ENCODE assay signal across 1 cellular context in the genomic region with DNA sequence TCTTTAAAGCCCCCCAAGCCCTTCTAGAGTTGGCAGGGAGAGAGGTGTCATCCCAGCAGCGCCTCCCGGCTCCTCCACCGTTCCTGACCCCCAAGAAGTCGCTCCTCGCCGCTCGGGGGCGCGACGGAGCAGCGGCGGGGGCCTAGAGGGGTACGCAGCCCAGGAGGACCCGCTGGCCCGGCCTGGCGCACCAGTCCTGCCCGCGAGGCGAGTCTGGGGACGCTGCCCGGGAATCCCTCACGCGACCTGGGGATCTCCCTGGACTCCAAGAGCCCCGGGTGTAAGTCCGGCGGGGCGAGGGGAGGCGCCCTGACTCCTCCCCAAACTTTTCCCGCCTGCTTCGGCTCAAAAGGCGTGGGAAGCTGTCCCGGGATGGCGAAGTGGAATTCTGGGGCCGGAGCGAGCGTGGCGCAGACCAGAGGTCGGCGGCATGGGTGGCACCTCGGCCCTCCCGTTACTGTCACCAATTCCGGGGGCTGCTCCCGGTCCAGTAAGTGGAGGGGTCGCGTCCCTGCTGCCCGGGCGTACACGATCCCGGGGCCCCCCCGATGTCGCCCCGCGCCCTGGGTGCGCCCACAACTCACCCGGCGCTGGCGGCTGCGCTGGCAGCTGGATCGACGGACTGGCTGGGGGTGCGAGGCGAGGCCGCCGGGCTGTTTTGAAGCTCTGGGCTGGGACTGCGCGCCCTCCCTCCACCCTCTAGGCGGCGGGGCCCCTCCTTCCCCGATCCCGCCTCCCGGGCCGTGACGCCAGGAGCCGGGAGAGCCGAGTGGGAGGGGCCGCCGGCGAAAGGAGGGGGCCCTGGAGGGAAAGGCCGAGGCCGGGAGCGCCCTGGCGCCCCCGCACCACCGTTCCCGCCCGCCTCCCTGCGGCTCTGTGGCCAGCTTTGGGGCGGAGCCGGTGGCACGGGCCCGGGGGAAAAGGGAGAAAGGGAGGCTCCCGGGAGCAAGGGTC.
TF ChIP-seq lines count a peak whose summit lies in the region.

A gene with protein sequence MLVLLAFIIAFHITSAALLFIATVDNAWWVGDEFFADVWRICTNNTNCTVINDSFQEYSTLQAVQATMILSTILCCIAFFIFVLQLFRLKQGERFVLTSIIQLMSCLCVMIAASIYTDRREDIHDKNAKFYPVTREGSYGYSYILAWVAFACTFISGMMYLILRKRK (minus strand): TSS at position 634 of the 954 bp plus-strand sequence. CDS start 32,981 bp downstream, outside the sequence.

TF ChIP-seq in HepG2, 621 proteins besides CTCF, POLR2A, EP300 and RAD21 (continued from another document and continues in another):
- TF ChIP-seq, protein P1, sequence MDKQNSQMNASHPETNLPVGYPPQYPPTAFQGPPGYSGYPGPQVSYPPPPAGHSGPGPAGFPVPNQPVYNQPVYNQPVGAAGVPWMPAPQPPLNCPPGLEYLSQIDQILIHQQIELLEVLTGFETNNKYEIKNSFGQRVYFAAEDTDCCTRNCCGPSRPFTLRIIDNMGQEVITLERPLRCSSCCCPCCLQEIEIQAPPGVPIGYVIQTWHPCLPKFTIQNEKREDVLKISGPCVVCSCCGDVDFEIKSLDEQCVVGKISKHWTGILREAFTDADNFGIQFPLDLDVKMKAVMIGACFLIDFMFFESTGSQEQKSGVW (CRISPR knock-in tag; IDR thresholded peaks at IDR 0.05; ENCODE audit: borderline replicate concordance) = peak; percentile 86; the same call in 1 of the 2 replicates
- peak; percentile 41 for TF ChIP-seq SIX4 (CRISPR knock-in tag; IDR thresholded peaks at IDR 0.05)
- TF ChIP-seq MTA3 (CRISPR knock-in tag; IDR thresholded peaks at IDR 0.05) = 0 out of 2 replicates have a peak, but pooled peaks have one; percentile 24
- TF ChIP-seq, protein P2, sequence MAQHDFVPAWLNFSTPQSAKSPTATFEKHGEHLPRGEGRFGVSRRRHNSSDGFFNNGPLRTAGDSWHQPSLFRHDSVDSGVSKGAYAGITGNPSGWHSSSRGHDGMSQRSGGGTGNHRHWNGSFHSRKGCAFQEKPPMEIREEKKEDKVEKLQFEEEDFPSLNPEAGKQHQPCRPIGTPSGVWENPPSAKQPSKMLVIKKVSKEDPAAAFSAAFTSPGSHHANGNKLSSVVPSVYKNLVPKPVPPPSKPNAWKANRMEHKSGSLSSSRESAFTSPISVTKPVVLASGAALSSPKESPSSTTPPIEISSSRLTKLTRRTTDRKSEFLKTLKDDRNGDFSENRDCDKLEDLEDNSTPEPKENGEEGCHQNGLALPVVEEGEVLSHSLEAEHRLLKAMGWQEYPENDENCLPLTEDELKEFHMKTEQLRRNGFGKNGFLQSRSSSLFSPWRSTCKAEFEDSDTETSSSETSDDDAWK (CRISPR knock-in tag; IDR thresholded peaks at IDR 0.05) = no peak
- TF ChIP-seq REPIN1 (CRISPR knock-in tag; IDR thresholded peaks at IDR 0.05; ENCODE audit: borderline replicate concordance, low read depth) = peak; percentile 73; the same call in 1 of the 2 replicates
- TF ChIP-seq RELA (CRISPR knock-in tag; IDR thresholded peaks at IDR 0.05) = peak; percentile 32; the same call in 1 of the 2 replicates
- TF ChIP-seq, protein P3, sequence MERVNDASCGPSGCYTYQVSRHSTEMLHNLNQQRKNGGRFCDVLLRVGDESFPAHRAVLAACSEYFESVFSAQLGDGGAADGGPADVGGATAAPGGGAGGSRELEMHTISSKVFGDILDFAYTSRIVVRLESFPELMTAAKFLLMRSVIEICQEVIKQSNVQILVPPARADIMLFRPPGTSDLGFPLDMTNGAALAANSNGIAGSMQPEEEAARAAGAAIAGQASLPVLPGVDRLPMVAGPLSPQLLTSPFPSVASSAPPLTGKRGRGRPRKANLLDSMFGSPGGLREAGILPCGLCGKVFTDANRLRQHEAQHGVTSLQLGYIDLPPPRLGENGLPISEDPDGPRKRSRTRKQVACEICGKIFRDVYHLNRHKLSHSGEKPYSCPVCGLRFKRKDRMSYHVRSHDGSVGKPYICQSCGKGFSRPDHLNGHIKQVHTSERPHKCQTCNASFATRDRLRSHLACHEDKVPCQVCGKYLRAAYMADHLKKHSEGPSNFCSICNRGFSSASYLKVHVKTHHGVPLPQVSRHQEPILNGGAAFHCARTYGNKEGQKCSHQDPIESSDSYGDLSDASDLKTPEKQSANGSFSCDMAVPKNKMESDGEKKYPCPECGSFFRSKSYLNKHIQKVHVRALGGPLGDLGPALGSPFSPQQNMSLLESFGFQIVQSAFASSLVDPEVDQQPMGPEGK (CRISPR knock-in tag; IDR thresholded peaks at IDR 0.05) = peak; percentile 99
- no peak for TF ChIP-seq JDP2 (CRISPR knock-in tag; IDR thresholded peaks at IDR 0.05; ENCODE audit: borderline replicate concordance)
- no peak for TF ChIP-seq SETDB1 (CRISPR knock-in tag; IDR thresholded peaks at IDR 0.05; ENCODE audit: borderline replicate concordance)
- peak; percentile 53 for TF ChIP-seq IRF2 (CRISPR knock-in tag; IDR thresholded peaks at IDR 0.05)
- no peak for TF ChIP-seq TCF7 (IDR thresholded peaks at IDR 0.05; ENCODE audit: low read depth)
- TF ChIP-seq ZNF333 (CRISPR knock-in tag; IDR thresholded peaks at IDR 0.05; ENCODE audit: borderline replicate concordance) = 0 out of 2 replicates have a peak, but pooled peaks have one; percentile 14
- TF ChIP-seq, protein P4, sequence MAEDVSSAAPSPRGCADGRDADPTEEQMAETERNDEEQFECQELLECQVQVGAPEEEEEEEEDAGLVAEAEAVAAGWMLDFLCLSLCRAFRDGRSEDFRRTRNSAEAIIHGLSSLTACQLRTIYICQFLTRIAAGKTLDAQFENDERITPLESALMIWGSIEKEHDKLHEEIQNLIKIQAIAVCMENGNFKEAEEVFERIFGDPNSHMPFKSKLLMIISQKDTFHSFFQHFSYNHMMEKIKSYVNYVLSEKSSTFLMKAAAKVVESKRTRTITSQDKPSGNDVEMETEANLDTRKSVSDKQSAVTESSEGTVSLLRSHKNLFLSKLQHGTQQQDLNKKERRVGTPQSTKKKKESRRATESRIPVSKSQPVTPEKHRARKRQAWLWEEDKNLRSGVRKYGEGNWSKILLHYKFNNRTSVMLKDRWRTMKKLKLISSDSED (CRISPR knock-in tag; IDR thresholded peaks at IDR 0.05) = no peak
- TF ChIP-seq ZNF292 (CRISPR knock-in tag; IDR thresholded peaks at IDR 0.05; ENCODE audit: borderline replicate concordance, low read depth) = no peak
- TF ChIP-seq, protein P5, sequence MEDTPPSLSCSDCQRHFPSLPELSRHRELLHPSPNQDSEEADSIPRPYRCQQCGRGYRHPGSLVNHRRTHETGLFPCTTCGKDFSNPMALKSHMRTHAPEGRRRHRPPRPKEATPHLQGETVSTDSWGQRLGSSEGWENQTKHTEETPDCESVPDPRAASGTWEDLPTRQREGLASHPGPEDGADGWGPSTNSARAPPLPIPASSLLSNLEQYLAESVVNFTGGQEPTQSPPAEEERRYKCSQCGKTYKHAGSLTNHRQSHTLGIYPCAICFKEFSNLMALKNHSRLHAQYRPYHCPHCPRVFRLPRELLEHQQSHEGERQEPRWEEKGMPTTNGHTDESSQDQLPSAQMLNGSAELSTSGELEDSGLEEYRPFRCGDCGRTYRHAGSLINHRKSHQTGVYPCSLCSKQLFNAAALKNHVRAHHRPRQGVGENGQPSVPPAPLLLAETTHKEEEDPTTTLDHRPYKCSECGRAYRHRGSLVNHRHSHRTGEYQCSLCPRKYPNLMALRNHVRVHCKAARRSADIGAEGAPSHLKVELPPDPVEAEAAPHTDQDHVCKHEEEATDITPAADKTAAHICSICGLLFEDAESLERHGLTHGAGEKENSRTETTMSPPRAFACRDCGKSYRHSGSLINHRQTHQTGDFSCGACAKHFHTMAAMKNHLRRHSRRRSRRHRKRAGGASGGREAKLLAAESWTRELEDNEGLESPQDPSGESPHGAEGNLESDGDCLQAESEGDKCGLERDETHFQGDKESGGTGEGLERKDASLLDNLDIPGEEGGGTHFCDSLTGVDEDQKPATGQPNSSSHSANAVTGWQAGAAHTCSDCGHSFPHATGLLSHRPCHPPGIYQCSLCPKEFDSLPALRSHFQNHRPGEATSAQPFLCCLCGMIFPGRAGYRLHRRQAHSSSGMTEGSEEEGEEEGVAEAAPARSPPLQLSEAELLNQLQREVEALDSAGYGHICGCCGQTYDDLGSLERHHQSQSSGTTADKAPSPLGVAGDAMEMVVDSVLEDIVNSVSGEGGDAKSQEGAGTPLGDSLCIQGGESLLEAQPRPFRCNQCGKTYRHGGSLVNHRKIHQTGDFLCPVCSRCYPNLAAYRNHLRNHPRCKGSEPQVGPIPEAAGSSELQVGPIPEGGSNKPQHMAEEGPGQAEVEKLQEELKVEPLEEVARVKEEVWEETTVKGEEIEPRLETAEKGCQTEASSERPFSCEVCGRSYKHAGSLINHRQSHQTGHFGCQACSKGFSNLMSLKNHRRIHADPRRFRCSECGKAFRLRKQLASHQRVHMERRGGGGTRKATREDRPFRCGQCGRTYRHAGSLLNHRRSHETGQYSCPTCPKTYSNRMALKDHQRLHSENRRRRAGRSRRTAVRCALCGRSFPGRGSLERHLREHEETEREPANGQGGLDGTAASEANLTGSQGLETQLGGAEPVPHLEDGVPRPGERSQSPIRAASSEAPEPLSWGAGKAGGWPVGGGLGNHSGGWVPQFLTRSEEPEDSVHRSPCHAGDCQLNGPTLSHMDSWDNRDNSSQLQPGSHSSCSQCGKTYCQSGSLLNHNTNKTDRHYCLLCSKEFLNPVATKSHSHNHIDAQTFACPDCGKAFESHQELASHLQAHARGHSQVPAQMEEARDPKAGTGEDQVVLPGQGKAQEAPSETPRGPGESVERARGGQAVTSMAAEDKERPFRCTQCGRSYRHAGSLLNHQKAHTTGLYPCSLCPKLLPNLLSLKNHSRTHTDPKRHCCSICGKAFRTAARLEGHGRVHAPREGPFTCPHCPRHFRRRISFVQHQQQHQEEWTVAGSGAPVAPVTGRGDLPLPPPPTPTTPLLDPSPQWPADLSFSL (CRISPR knock-in tag; IDR thresholded peaks at IDR 0.05) = no peak
- TF ChIP-seq, protein P6, sequence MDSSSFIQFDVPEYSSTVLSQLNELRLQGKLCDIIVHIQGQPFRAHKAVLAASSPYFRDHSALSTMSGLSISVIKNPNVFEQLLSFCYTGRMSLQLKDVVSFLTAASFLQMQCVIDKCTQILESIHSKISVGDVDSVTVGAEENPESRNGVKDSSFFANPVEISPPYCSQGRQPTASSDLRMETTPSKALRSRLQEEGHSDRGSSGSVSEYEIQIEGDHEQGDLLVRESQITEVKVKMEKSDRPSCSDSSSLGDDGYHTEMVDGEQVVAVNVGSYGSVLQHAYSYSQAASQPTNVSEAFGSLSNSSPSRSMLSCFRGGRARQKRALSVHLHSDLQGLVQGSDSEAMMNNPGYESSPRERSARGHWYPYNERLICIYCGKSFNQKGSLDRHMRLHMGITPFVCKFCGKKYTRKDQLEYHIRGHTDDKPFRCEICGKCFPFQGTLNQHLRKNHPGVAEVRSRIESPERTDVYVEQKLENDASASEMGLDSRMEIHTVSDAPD (CRISPR knock-in tag; IDR thresholded peaks at IDR 0.05) = 0 out of 2 replicates have a peak, but pooled peaks have one; percentile 62
- no peak for TF ChIP-seq ZFP62 (CRISPR knock-in tag; IDR thresholded peaks at IDR 0.05)
- TF ChIP-seq SIX1 (CRISPR knock-in tag; IDR thresholded peaks at IDR 0.05; ENCODE audit: borderline replicate concordance) = no peak
- TF ChIP-seq ZNF326 (CRISPR knock-in tag; IDR thresholded peaks at IDR 0.05; ENCODE audit: borderline replicate concordance) = no peak
- TF ChIP-seq THYN1 (CRISPR knock-in tag; IDR thresholded peaks at IDR 0.05; ENCODE audit: borderline replicate concordance, low read depth) = no peak
- peak; percentile 69 for TF ChIP-seq YY1 (IDR thresholded peaks at IDR 0.05; ENCODE audit: insufficient read depth, insufficient replicate concordance, low read depth, low read length)
- TF ChIP-seq ZNF556 (CRISPR knock-in tag; IDR thresholded peaks at IDR 0.05; ENCODE audit: borderline replicate concordance) = peak; percentile 96
- peak; percentile 57; the same call in 1 of the 2 replicates for TF ChIP-seq ZNF550 (CRISPR knock-in tag; IDR thresholded peaks at IDR 0.05; ENCODE audit: borderline replicate concordance)
- TF ChIP-seq HCFC1 (IDR thresholded peaks at IDR 0.05; ENCODE audit: low read depth, low read length) = no peak
- TF ChIP-seq, protein P7, sequence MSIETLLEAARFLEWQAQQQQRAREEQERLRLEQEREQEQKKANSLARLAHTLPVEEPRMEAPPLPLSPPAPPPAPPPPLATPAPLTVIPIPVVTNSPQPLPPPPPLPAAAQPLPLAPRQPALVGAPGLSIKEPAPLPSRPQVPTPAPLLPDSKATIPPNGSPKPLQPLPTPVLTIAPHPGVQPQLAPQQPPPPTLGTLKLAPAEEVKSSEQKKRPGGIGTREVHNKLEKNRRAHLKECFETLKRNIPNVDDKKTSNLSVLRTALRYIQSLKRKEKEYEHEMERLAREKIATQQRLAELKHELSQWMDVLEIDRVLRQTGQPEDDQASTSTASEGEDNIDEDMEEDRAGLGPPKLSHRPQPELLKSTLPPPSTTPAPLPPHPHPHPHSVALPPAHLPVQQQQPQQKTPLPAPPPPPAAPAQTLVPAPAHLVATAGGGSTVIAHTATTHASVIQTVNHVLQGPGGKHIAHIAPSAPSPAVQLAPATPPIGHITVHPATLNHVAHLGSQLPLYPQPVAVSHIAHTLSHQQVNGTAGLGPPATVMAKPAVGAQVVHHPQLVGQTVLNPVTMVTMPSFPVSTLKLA (IDR thresholded peaks at IDR 0.05) = no peak
- TF ChIP-seq, protein P8, sequence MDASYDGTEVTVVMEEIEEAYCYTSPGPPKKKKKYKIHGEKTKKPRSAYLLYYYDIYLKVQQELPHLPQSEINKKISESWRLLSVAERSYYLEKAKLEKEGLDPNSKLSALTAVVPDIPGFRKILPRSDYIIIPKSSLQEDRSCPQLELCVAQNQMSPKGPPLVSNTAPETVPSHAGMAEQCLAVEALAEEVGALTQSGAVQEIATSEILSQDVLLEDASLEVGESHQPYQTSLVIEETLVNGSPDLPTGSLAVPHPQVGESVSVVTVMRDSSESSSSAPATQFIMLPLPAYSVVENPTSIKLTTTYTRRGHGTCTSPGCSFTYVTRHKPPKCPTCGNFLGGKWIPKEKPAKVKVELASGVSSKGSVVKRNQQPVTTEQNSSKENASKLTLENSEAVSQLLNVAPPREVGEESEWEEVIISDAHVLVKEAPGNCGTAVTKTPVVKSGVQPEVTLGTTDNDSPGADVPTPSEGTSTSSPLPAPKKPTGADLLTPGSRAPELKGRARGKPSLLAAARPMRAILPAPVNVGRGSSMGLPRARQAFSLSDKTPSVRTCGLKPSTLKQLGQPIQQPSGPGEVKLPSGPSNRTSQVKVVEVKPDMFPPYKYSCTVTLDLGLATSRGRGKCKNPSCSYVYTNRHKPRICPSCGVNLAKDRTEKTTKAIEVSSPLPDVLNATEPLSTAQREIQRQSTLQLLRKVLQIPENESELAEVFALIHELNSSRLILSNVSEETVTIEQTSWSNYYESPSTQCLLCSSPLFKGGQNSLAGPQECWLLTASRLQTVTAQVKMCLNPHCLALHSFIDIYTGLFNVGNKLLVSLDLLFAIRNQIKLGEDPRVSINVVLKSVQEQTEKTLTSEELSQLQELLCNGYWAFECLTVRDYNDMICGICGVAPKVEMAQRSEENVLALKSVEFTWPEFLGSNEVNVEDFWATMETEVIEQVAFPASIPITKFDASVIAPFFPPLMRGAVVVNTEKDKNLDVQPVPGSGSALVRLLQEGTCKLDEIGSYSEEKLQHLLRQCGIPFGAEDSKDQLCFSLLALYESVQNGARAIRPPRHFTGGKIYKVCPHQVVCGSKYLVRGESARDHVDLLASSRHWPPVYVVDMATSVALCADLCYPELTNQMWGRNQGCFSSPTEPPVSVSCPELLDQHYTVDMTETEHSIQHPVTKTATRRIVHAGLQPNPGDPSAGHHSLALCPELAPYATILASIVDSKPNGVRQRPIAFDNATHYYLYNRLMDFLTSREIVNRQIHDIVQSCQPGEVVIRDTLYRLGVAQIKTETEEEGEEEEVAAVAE (CRISPR knock-in tag; IDR thresholded peaks at IDR 0.05; ENCODE audit: borderline replicate concordance) = 0 out of 2 replicates have a peak, but pooled peaks have one; percentile 40
- peak; percentile 16; the same call in 1 of the 2 replicates for TF ChIP-seq RCOR2 (CRISPR knock-in tag; IDR thresholded peaks at IDR 0.05)
- TF ChIP-seq PRPF4 (IDR thresholded peaks at IDR 0.05; ENCODE audit: low read depth, low read length, poor library complexity, severe bottlenecking) = no peak
- TF ChIP-seq ZFP41 (CRISPR knock-in tag; IDR thresholded peaks at IDR 0.05; ENCODE audit: borderline replicate concordance) = peak; percentile 82; the same call in 1 of the 2 replicates
- TF ChIP-seq ZNF605 (CRISPR knock-in tag; IDR thresholded peaks at IDR 0.05) = peak; percentile 46; the same call in 1 of the 2 replicates
